ENCODE assay signal across 1 cellular context in the genomic region with DNA sequence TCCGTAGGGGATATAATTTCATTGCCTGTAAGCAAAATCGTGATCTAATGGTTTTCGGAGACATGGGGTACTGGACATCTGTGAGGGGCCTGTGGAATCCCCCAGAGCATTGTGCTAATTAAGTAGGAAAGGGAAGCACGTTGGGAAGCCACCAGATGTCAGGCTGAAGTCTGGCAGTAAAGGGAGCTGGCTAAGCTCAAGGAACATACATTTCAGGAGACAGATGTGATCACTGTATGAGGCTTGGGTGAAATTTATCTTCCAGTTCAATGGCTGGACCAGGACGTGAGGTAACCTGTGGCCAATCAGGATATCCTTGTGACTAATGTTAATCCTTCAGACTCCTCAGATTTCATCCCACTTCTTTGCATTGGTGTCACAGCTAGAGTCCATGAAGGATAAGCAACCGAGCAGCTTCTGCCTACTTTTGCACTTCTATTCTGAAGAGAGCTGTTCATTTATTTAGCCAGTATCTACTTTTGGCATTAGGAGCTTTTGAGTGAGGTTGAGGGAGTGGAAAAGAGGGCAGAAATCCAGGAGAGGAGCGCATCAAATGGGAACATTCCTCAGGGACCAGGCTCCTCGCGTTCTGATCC.
TF ChIP-seq lines count a peak whose summit lies in the region.

No MANE protein-coding gene starts in this region.

TF ChIP-seq in H1, 55 proteins besides CTCF, POLR2A, EP300 and RAD21:
- TF ChIP-seq ATF3 (IDR thresholded peaks at IDR 0.05; ENCODE audit: insufficient read depth, low read depth, low read length) (no peak), CBX8 (IDR thresholded peaks at IDR 0.05; ENCODE audit: borderline replicate concordance, low read depth, low read length) (no peak), KDM4A (IDR thresholded peaks at IDR 0.05; ENCODE audit: low read depth, low read length, severe bottlenecking) (no peak), FOSL1 (IDR thresholded peaks at IDR 0.05; ENCODE audit: insufficient read depth, low read depth, low read length) (no peak), EGR1 (IDR thresholded peaks at IDR 0.05; ENCODE audit: borderline replicate concordance, low read depth, low read length) (no peak), SP4 (IDR thresholded peaks at IDR 0.05; ENCODE audit: low read length) (no peak), PHF8 (conservative IDR thresholded peaks at IDR 0.05; ENCODE audit: low read depth, low read length) (no peak), SP1 (IDR thresholded peaks at IDR 0.05; ENCODE audit: low read depth, low read length) (no peak), SIRT6 (IDR thresholded peaks at IDR 0.05; ENCODE audit: low read length) (no peak), POLR2AphosphoS5 (IDR thresholded peaks at IDR 0.05; ENCODE audit: low read depth, low read length) (no peak), YY1 (IDR thresholded peaks at IDR 0.05; ENCODE audit: low read depth, low read length) (no peak)
- TF ChIP-seq, protein P1, sequence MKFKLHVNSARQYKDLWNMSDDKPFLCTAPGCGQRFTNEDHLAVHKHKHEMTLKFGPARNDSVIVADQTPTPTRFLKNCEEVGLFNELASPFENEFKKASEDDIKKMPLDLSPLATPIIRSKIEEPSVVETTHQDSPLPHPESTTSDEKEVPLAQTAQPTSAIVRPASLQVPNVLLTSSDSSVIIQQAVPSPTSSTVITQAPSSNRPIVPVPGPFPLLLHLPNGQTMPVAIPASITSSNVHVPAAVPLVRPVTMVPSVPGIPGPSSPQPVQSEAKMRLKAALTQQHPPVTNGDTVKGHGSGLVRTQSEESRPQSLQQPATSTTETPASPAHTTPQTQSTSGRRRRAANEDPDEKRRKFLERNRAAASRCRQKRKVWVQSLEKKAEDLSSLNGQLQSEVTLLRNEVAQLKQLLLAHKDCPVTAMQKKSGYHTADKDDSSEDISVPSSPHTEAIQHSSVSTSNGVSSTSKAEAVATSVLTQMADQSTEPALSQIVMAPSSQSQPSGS (IDR thresholded peaks at IDR 0.05; ENCODE audit: low read length), result no peak
